In the genomic region with DNA sequence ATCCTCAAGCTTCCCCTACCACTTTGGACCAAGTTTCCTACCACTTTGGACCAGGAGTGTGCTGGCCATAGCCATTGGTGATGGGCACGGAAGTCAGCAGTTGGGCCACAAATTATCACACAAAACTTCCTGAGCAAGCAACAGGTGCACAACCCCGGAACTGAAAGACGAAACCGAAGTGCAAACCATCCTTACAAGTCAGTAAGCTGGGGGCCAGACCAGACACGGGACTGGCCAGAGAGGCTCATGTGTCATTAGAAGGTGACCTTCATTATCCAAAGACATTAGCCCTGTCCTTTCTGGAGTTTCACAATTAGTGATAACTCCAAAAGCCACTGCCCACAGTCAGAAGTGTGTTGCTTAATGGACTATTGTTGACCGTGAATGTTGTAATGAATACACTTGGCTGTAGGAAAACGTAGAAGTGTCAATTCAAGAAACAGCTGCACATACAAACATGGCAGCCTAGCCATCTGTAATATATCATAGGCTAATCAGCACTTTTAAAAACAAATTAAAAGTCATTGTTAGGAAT, we compare ENCODE assay signal across 3 cellular contexts.
TF ChIP-seq lines count a peak whose summit lies in the region.

No MANE protein-coding gene starts in this region.

TF ChIP-seq in liver, 16 proteins besides CTCF, POLR2A, EP300 and RAD21:
- TF ChIP-seq HNF4A (conservative IDR thresholded peaks at IDR 0.05) (peak; percentile 19 to 44), YY1 (IDR thresholded peaks at IDR 0.05) (peak; percentile 34), RXRA (IDR thresholded peaks at IDR 0.05) (peak in 1 of 2 donors; percentile 46), SP1 (IDR thresholded peaks at IDR 0.05) (no peak)
- TF ChIP-seq, protein P1, sequence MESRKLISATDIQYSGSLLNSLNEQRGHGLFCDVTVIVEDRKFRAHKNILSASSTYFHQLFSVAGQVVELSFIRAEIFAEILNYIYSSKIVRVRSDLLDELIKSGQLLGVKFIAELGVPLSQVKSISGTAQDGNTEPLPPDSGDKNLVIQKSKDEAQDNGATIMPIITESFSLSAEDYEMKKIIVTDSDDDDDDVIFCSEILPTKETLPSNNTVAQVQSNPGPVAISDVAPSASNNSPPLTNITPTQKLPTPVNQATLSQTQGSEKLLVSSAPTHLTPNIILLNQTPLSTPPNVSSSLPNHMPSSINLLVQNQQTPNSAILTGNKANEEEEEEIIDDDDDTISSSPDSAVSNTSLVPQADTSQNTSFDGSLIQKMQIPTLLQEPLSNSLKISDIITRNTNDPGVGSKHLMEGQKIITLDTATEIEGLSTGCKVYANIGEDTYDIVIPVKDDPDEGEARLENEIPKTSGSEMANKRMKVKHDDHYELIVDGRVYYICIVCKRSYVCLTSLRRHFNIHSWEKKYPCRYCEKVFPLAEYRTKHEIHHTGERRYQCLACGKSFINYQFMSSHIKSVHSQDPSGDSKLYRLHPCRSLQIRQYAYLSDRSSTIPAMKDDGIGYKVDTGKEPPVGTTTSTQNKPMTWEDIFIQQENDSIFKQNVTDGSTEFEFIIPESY (IDR thresholded peaks at IDR 0.05), result no peak

TF ChIP-seq in HepG2, 621 proteins besides CTCF, POLR2A, EP300 and RAD21:
- no peak for TF ChIP-seq PAX8 (CRISPR knock-in tag; IDR thresholded peaks at IDR 0.05; ENCODE audit: borderline replicate concordance)
- TF ChIP-seq SP5 (CRISPR knock-in tag; IDR thresholded peaks at IDR 0.05; ENCODE audit: borderline replicate concordance, low read depth), result no peak
- no peak for TF ChIP-seq SIN3B (IDR thresholded peaks at IDR 0.05; ENCODE audit: low read length)
- no peak for TF ChIP-seq ELF3 (CRISPR knock-in tag; IDR thresholded peaks at IDR 0.05)
- TF ChIP-seq ZNF577 (CRISPR knock-in tag; IDR thresholded peaks at IDR 0.05; ENCODE audit: borderline replicate concordance, low read depth), result no peak
- TF ChIP-seq SP140L (CRISPR knock-in tag; IDR thresholded peaks at IDR 0.05; ENCODE audit: borderline replicate concordance), result no peak
- TF ChIP-seq SATB2 (CRISPR knock-in tag; IDR thresholded peaks at IDR 0.05), result no peak
- TF ChIP-seq RELA (CRISPR knock-in tag; IDR thresholded peaks at IDR 0.05), result no peak
- TF ChIP-seq, protein P2, sequence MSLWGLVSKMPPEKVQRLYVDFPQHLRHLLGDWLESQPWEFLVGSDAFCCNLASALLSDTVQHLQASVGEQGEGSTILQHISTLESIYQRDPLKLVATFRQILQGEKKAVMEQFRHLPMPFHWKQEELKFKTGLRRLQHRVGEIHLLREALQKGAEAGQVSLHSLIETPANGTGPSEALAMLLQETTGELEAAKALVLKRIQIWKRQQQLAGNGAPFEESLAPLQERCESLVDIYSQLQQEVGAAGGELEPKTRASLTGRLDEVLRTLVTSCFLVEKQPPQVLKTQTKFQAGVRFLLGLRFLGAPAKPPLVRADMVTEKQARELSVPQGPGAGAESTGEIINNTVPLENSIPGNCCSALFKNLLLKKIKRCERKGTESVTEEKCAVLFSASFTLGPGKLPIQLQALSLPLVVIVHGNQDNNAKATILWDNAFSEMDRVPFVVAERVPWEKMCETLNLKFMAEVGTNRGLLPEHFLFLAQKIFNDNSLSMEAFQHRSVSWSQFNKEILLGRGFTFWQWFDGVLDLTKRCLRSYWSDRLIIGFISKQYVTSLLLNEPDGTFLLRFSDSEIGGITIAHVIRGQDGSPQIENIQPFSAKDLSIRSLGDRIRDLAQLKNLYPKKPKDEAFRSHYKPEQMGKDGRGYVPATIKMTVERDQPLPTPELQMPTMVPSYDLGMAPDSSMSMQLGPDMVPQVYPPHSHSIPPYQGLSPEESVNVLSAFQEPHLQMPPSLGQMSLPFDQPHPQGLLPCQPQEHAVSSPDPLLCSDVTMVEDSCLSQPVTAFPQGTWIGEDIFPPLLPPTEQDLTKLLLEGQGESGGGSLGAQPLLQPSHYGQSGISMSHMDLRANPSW (CRISPR knock-in tag; IDR thresholded peaks at IDR 0.05; ENCODE audit: borderline replicate concordance), result no peak
- no peak for TF ChIP-seq ZFP37 (CRISPR knock-in tag; IDR thresholded peaks at IDR 0.05; ENCODE audit: borderline replicate concordance)
- TF ChIP-seq SOX13 (IDR thresholded peaks at IDR 0.05), result no peak
- no peak for TF ChIP-seq SOX13 (CRISPR knock-in tag; conservative IDR thresholded peaks at IDR 0.05 in 1 of 2, IDR thresholded peaks at IDR 0.05 in 1 of 2)
- no peak for TF ChIP-seq FOXC1 (CRISPR knock-in tag; IDR thresholded peaks at IDR 0.05; ENCODE audit: borderline replicate concordance)
- no peak for TF ChIP-seq ZNF446 (CRISPR knock-in tag; IDR thresholded peaks at IDR 0.05)
- no peak for TF ChIP-seq ARNT (IDR thresholded peaks at IDR 0.05)
- no peak for TF ChIP-seq ZNF329 (CRISPR knock-in tag; IDR thresholded peaks at IDR 0.05; ENCODE audit: low read depth)

TF ChIP-seq in GM12878, 131 proteins besides CTCF, POLR2A, EP300 and RAD21:
- no peak for TF ChIP-seq WRNIP1 (IDR thresholded peaks at IDR 0.05; ENCODE audit: borderline replicate concordance, low read depth, low read length)
- peak; percentile 42; the same call in 1 of the 2 replicates for TF ChIP-seq IKZF1 (conservative IDR thresholded peaks at IDR 0.05)
- no peak for TF ChIP-seq SRF (IDR thresholded peaks at IDR 0.05; ENCODE audit: low read depth in 2 of 2, low read length in 2 of 2)
- no peak for TF ChIP-seq NFXL1 (IDR thresholded peaks at IDR 0.05; ENCODE audit: borderline replicate concordance)
- peak in 1 of 2 experiments; percentile 32; a peak in 1 of 4 replicates for TF ChIP-seq BHLHE40 (IDR thresholded peaks at IDR 0.05; ENCODE audit: borderline replicate concordance in 1 of 2, low read depth in 2 of 2, low read length in 1 of 2)
- TF ChIP-seq CHD1 (IDR thresholded peaks at IDR 0.05; ENCODE audit: low read depth, low read length), result no peak
- TF ChIP-seq NR2C1 (IDR thresholded peaks at IDR 0.05), result peak; percentile 28; the same call in 1 of the 2 replicates
- TF ChIP-seq KLF5 (IDR thresholded peaks at IDR 0.05; ENCODE audit: partially characterized antibody), result no peak
- TF ChIP-seq CHD4 (IDR thresholded peaks at IDR 0.05), result no peak
- TF ChIP-seq RELA (IDR thresholded peaks at IDR 0.05; ENCODE audit: borderline replicate concordance, partially characterized antibody), result no peak
- TF ChIP-seq, protein P3, sequence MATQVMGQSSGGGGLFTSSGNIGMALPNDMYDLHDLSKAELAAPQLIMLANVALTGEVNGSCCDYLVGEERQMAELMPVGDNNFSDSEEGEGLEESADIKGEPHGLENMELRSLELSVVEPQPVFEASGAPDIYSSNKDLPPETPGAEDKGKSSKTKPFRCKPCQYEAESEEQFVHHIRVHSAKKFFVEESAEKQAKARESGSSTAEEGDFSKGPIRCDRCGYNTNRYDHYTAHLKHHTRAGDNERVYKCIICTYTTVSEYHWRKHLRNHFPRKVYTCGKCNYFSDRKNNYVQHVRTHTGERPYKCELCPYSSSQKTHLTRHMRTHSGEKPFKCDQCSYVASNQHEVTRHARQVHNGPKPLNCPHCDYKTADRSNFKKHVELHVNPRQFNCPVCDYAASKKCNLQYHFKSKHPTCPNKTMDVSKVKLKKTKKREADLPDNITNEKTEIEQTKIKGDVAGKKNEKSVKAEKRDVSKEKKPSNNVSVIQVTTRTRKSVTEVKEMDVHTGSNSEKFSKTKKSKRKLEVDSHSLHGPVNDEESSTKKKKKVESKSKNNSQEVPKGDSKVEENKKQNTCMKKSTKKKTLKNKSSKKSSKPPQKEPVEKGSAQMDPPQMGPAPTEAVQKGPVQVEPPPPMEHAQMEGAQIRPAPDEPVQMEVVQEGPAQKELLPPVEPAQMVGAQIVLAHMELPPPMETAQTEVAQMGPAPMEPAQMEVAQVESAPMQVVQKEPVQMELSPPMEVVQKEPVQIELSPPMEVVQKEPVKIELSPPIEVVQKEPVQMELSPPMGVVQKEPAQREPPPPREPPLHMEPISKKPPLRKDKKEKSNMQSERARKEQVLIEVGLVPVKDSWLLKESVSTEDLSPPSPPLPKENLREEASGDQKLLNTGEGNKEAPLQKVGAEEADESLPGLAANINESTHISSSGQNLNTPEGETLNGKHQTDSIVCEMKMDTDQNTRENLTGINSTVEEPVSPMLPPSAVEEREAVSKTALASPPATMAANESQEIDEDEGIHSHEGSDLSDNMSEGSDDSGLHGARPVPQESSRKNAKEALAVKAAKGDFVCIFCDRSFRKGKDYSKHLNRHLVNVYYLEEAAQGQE (IDR thresholded peaks at IDR 0.05; ENCODE audit: low read depth, low read length), result no peak
